Comparison of ENCODE assay signal across 13 cellular contexts in genomic region chr2:88748005-88748404, GRCh38.
"Had no signal": no experiment of that assay in that cellular context is flagged by ENCODE, and none has a peak within 500 bp of the region (broad histone marks: within the 10 kb centered on the region; RNA-seq: fewer than 3 reads in every experiment).

No MANE protein-coding gene starts in this region.

- H3K27ac ChIP-seq: dorsolateral prefrontal cortex, gastrocnemius medialis, heart right ventricle, left lung, sigmoid colon had no signal

- DNase-seq: aorta; dorsolateral prefrontal cortex; gastrocnemius medialis; heart right ventricle; islet precursor cell; left lung; nephron progenitor cell; sigmoid colon; stimulated activated CD4-positive, alpha-beta T cell treated with anti-CD3 and anti-CD28 coated beads, Interleukin-2, amount 100 ng/mL, for 48 hours; stimulated activated CD8-positive, alpha-beta memory T cell treated with anti-CD3 and anti-CD28 coated beads, Interleukin-4, amount 100 ng/mL, for 48 hours; stimulated activated naive CD8-positive, alpha-beta T cell treated with anti-CD3 and anti-CD28 coated beads, Interleukin-15, Interleukin-2, amounts not matched to agents 100 U/mL and 50 U/mL, for 24 hours had no signal

- H3K4me1 ChIP-seq: gastrocnemius medialis, heart right ventricle, left lung, sigmoid colon had no signal

- H3K27me3 ChIP-seq: dorsolateral prefrontal cortex, gastrocnemius medialis, heart right ventricle, left lung, sigmoid colon had no signal

- H3K4me1 Mint-ChIP-seq: nephron progenitor cell had no signal

- H3K4me3 Mint-ChIP-seq: nephron progenitor cell had no signal

- H3K9me3 ChIP-seq: gastrocnemius medialis, sigmoid colon had no signal

- H3K27ac Mint-ChIP-seq: activated T-helper 2 cell treated with anti-CD3 and anti-CD28 coated beads, Interferon-gamma antibody, Interleukin-2, Interleukin-4, amounts not matched to agents 10 μg/mL and 5 μg/mL and 100 μg/mL, durations not matched to agents 14 hours and 24 hours and 36 hours; nephron progenitor cell had no signal

- ATAC-seq: activated CD4-positive, CD25-positive, alpha-beta regulatory T cell treated with anti-CD3 and anti-CD28 coated beads, Interleukin-2, amount 50 U/mL, for 24 hours; gastrocnemius medialis; heart right ventricle; left lung; stimulated activated naive CD8-positive, alpha-beta T cell treated with anti-CD3 and anti-CD28 coated beads, Interleukin-15, Interleukin-2, amounts not matched to agents 100 U/mL and 50 U/mL, for 24 hours had no signal

- H3K4me3 ChIP-seq: dorsolateral prefrontal cortex, gastrocnemius medialis, heart right ventricle, left lung, sigmoid colon had no signal
